Comparison of ENCODE assay signal across 20 cellular contexts in the genomic region with DNA sequence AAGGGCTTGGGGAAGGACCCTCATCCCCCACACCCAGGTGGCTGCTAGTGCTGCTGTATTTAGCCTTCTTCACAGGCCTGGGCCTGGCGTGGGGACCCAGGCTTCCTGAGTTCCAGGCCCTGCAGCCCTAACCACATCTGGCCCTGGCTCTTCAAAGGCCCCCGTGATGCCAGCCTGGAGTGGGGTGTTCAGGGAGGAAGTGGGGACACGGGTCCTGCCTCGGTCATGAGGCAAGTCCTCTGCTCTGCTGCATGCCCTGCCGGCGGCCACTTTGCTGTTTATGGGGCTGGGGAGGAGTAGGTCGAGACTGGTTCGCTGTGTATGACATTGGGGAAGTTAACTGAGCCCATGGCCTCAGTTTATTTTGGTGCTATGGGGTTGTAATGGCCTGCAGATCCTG.
"Had no signal": no experiment of that assay in that cellular context is flagged by ENCODE, and none has a peak within 500 bp of the region (broad histone marks: within the 10 kb centered on the region; RNA-seq: fewer than 3 reads in every experiment).

No MANE protein-coding gene starts in this region.

- H3K9me3 ChIP-seq: esophagus muscularis mucosa, neutrophil, psoas muscle, right lobe of liver, suprapubic skin, thyroid gland had no signal

- H3K36me3 Mint-ChIP-seq: immature natural killer cell; natural killer cell; stimulated activated effector memory CD8-positive, alpha-beta T cell treated with anti-CD3 and anti-CD28 coated beads, Interleukin-12 subunit alpha, Interleukin-12 subunit beta, amount 100 ng/mL, for 72 hours had no signal

- H3K4me1 Mint-ChIP-seq: central memory CD8-positive, alpha-beta T cell; immature natural killer cell; natural killer cell; stimulated activated effector memory CD8-positive, alpha-beta T cell treated with anti-CD3 and anti-CD28 coated beads, Interleukin-12 subunit alpha, Interleukin-12 subunit beta, amount 100 ng/mL, for 72 hours had no signal

- H3K27me3 ChIP-seq: dorsolateral prefrontal cortex, esophagus muscularis mucosa, neutrophil, right lobe of liver, suprapubic skin, thyroid gland had no signal

- H3K4me3 Mint-ChIP-seq: central memory CD8-positive, alpha-beta T cell; immature natural killer cell; natural killer cell; stimulated activated effector memory CD8-positive, alpha-beta T cell treated with anti-CD3 and anti-CD28 coated beads, Interleukin-12 subunit alpha, Interleukin-12 subunit beta, amount 100 ng/mL, for 72 hours had no signal

- H3K36me3 ChIP-seq: esophagus muscularis mucosa, neutrophil, right lobe of liver, suprapubic skin, thyroid gland had no signal

- H3K27me3 Mint-ChIP-seq: central memory CD8-positive, alpha-beta T cell had no signal

- H3K9me3 Mint-ChIP-seq: central memory CD8-positive, alpha-beta T cell; immature natural killer cell; natural killer cell; stimulated activated effector memory CD8-positive, alpha-beta T cell treated with anti-CD3 and anti-CD28 coated beads, Interleukin-12 subunit alpha, Interleukin-12 subunit beta, amount 100 ng/mL, for 72 hours had no signal

- H3K27ac ChIP-seq: dorsolateral prefrontal cortex, epithelial cell of prostate, neutrophil, psoas muscle, right lobe of liver, suprapubic skin, thyroid gland had no signal

- DNase-seq: cortex of kidney; dorsolateral prefrontal cortex; effector CD8-positive, alpha-beta T cell; immature natural killer cell; left ventricle myocardium superior; mammary epithelial cell; natural killer cell; psoas muscle; retina; right lobe of liver; stimulated activated CD4-positive, alpha-beta T cell treated with anti-CD3 and anti-CD28 coated beads, Interleukin-4, amount 100 ng/mL, for 1 hour; stimulated activated CD8-positive, alpha-beta memory T cell treated with anti-CD3 and anti-CD28 coated beads, Interleukin-4, amount 100 ng/mL, for 48 hours; stimulated activated naive CD8-positive, alpha-beta T cell treated with anti-CD3 and anti-CD28 coated beads, Interleukin-15, Interleukin-2, amounts not matched to agents 100 U/mL and 50 U/mL, for 24 hours; thyroid gland had no signal

- H3K4me1 ChIP-seq: psoas muscle, right lobe of liver had no signal

- ATAC-seq: left ventricle myocardium superior; natural killer cell; psoas muscle; right lobe of liver; stimulated activated effector memory CD8-positive, alpha-beta T cell treated with anti-CD3 and anti-CD28 coated beads, Interleukin-12 subunit alpha, Interleukin-12 subunit beta, amount 100 ng/mL, for 72 hours; stimulated activated naive CD8-positive, alpha-beta T cell treated with anti-CD3 and anti-CD28 coated beads, Interleukin-15, Interleukin-2, amounts not matched to agents 100 U/mL and 50 U/mL, for 24 hours had no signal

- H3K4me3 ChIP-seq: dorsolateral prefrontal cortex, esophagus muscularis mucosa, psoas muscle, right lobe of liver, suprapubic skin, thyroid gland had no signal

- H3K27ac Mint-ChIP-seq: immature natural killer cell; natural killer cell; stimulated activated effector memory CD8-positive, alpha-beta T cell treated with anti-CD3 and anti-CD28 coated beads, Interleukin-12 subunit alpha, Interleukin-12 subunit beta, amount 100 ng/mL, for 72 hours had no signal
